11 cellular contexts compared by ENCODE assay signal in genomic region chr17:42266918-42267766, GRCh38. TPM values are rescaled to one million over a fixed set of nuclear protein-coding genes. Genes with fewer than 3 reads are reported as not detected.
DNase-seq lines count a peak whose midpoint lies in the region; ATAC-seq lines count a peak whose summit lies in the region.
"Had no signal": no experiment of that assay in that cellular context is flagged by ENCODE, and none has a peak within 500 bp of the region (broad histone marks: within the 10 kb centered on the region; RNA-seq: fewer than 3 reads in every experiment).

No MANE protein-coding gene starts in this region.

- peak; percentile 77 for ATAC-seq in activated CD4-positive, alpha-beta T cell treated with anti-CD3 and anti-CD28 coated beads for 36 hours
- peak; percentile 94 for ATAC-seq in effector memory CD8-positive, alpha-beta T cell (replicated peaks)
- no peak for ATAC-seq in HG02678 (IDR thresholded peaks at IDR 0.05; ENCODE audit: unreplicated experiment)
- no peak for ATAC-seq in GM18870 (IDR thresholded peaks at IDR 0.05; ENCODE audit: unreplicated experiment)

- POLR2A ChIA-PET in activated CD4-positive, alpha-beta T cell treated with anti-CD3 and anti-CD28 coated beads for 36 hours (lab: Charles Lee), result interaction anchor here (0.5 to 4.4 kb wide), 8 partner anchors 8 to 122 kb away, joined by 3 to 53 read pairs (median 5); no protein-coding TSS in a partner anchor

- CTCF ChIA-PET in activated CD4-positive, alpha-beta T cell treated with anti-CD3 and anti-CD28 coated beads for 36 hours (lab: Charles Lee), result interaction anchor here (1.0 to 7.0 kb wide), 3 partner anchors 8 to 15 kb away, joined by 3 to 84 read pairs (median 4); partner anchors contain the start of gene STAT5B

- no peaks in the 10 kb centered on the region for H3K27me3 Mint-ChIP-seq in activated CD4-positive, alpha-beta T cell treated with anti-CD3 and anti-CD28 coated beads for 36 hours
- H3K27me3 Mint-ChIP-seq in effector memory CD8-positive, alpha-beta T cell, result no peaks in the 10 kb centered on the region
- H3K27me3 Mint-ChIP-seq: B cell; dendritic cell treated with granulocyte-macrophage colony-stimulating factor and Interleukin-4, amounts not matched to agents 40 ng/mL and 50 ng/mL, for 4 days had no signal

- DNase-seq in activated CD4-positive, alpha-beta T cell treated with anti-CD3 and anti-CD28 coated beads for 36 hours, result peak; percentile 70
- DNase-seq in activated CD4-positive, alpha-beta T cell treated with anti-CD3 and anti-CD28 coated beads for 1 hour, result no peak
- DNase-seq in T1000 (lab: John Stamatoyannopoulos, UW) (peak; percentile 60), NCI-H446 treated with DMSO at 0.1 percent for 48 hours (lab: John Stamatoyannopoulos, UW) (no peak)
- peak; percentile 60 to 66 (median 64) for DNase-seq in effector memory CD8-positive, alpha-beta T cell
- peak; percentile 25 to 53 for DNase-seq in stimulated activated CD8-positive, alpha-beta memory T cell treated with anti-CD3 and anti-CD28 coated beads, Interleukin-7, amount 100 ng/mL, for 4 hours (ENCODE audit: low read depth in 2 of 2)
- DNase-seq: NCI-H2081 had no signal

- peaks cover 2% of the 10 kb centered on the region for H3K9me3 Mint-ChIP-seq in activated CD4-positive, alpha-beta T cell treated with anti-CD3 and anti-CD28 coated beads for 36 hours (ENCODE audit: low read depth)
- H3K9me3 Mint-ChIP-seq in effector memory CD8-positive, alpha-beta T cell, result no peaks in the 10 kb centered on the region
- H3K9me3 Mint-ChIP-seq: dendritic cell treated with granulocyte-macrophage colony-stimulating factor and Interleukin-4, amounts not matched to agents 40 ng/mL and 50 ng/mL, for 4 days had no signal

- peak overlapping the region; percentile 98 for H3K27ac Mint-ChIP-seq in activated CD4-positive, alpha-beta T cell treated with anti-CD3 and anti-CD28 coated beads for 36 hours
- peak overlapping the region; percentile 96 to 97 for H3K27ac Mint-ChIP-seq in effector memory CD8-positive, alpha-beta T cell
- H3K27ac Mint-ChIP-seq: B cell; dendritic cell treated with granulocyte-macrophage colony-stimulating factor and Interleukin-4, amounts not matched to agents 40 ng/mL and 50 ng/mL, for 4 days had no signal

- H3K36me3 Mint-ChIP-seq in activated CD4-positive, alpha-beta T cell treated with anti-CD3 and anti-CD28 coated beads for 36 hours (ENCODE audit: low read depth), result peaks cover 31% of the 10 kb centered on the region
- H3K36me3 Mint-ChIP-seq in effector memory CD8-positive, alpha-beta T cell (ENCODE audit: insufficient read depth), result peaks cover 23% of the 10 kb centered on the region

- peaks cover 61% of the 10 kb centered on the region for H3K4me1 Mint-ChIP-seq in activated CD4-positive, alpha-beta T cell treated with anti-CD3 and anti-CD28 coated beads for 36 hours
- peaks cover 36 to 51% of the 10 kb centered on the region in 2 donors for H3K4me1 Mint-ChIP-seq in effector memory CD8-positive, alpha-beta T cell (ENCODE audit: low read depth in 2 of 2)

- H3K4me3 Mint-ChIP-seq in activated CD4-positive, alpha-beta T cell treated with anti-CD3 and anti-CD28 coated beads for 36 hours, result peak overlapping the region; percentile 47
- peak overlapping the region; percentile 34 to 60 for H3K4me3 Mint-ChIP-seq in effector memory CD8-positive, alpha-beta T cell
- H3K4me3 Mint-ChIP-seq: B cell; dendritic cell treated with granulocyte-macrophage colony-stimulating factor and Interleukin-4, amounts not matched to agents 40 ng/mL and 50 ng/mL, for 4 days had no signal

- intact Hi-C loops in activated CD4-positive, alpha-beta T cell treated with anti-CD3 and anti-CD28 coated beads for 36 hours (cut with DNase I, micrococcal nuclease), result loop anchor here (1.0 to 5.0 kb wide), 4 partner anchors 17 to 410 kb away; partner anchors contain the start of genes DNAJC7 (in 1 of the 2), PLEKHH3 (in 1 of the 2) and STAT3 (in 1 of the 2)

RNA-seq across cellular contexts. Expression of gene STAT5B, which starts 9.0 kb away (rescaled TPM):
- 100 to 1,000 TPM; 162 to 203 TPM for total RNA-seq in activated CD4-positive, alpha-beta T cell treated with anti-CD3 and anti-CD28 coated beads for 36 hours

RNA-seq across cellular contexts. Expression of gene STAT5A, which starts 21.2 kb away (rescaled TPM):
- total RNA-seq in activated CD4-positive, alpha-beta T cell treated with anti-CD3 and anti-CD28 coated beads for 36 hours, result 100 to 1,000 TPM; 178 to 203 TPM

Comparison
In these comparisons a context has a peak if more than half of its experiments do, and no peak if none do; other contexts are left out.
1. DNase-seq: peak in activated CD4-positive, alpha-beta T cell treated with anti-CD3 and anti-CD28 coated beads for 36 hours (single experiment), T1000 (single experiment), effector memory CD8-positive, alpha-beta T cell (3 of 3) and stimulated activated CD8-positive, alpha-beta memory T cell treated with anti-CD3 and anti-CD28 coated beads, Interleukin-7, amount 100 ng/mL, for 4 hours (2 of 2); none in activated CD4-positive, alpha-beta T cell treated with anti-CD3 and anti-CD28 coated beads for 1 hour (single experiment) and NCI-H446 treated with DMSO at 0.1 percent for 48 hours (single experiment).
2. ATAC-seq: peak in activated CD4-positive, alpha-beta T cell treated with anti-CD3 and anti-CD28 coated beads for 36 hours (single experiment) and effector memory CD8-positive, alpha-beta T cell (single experiment); none in HG02678 (single experiment) and GM18870 (single experiment).